19 cellular contexts compared by ENCODE assay signal in the genomic region with DNA sequence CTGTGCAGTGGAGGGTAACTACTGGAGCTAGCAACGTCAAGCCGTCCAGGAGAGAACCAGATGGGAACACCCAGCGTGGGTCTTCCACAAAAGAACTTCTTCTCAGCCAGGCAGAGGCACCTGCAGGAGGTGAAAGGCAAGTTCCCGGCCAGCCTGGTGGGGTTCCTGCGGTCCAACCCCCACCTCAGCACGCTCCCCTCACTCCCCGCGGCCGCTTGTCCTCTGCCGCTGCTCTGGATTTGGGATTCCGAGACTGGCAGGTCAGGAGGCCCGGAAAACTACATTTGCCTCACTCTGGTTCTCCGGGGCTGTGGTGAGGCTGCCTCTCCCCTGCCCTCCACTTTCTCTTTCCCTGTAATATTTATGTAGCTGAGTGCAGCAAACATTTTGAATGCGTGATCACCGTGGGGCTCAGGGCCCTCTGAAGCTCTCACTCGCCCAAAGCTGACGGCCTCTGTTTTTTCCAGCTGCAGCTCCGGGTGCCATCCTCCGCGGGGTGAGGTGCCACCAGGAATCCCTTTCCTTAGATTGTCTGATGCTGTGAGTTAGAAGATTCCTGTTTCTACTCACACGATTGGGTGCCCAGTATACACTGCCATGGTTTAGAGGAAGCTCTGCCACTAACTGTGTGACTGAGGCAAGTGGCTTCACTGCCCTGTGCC.
DNase-seq lines count a peak whose midpoint lies in the region; ATAC-seq and TF ChIP-seq lines count a peak whose summit lies in the region.
"Had no signal": no experiment of that assay in that cellular context is flagged by ENCODE, and none has a peak within 500 bp of the region (broad histone marks: within the 10 kb centered on the region; RNA-seq: fewer than 3 reads in every experiment).

No MANE protein-coding gene starts in this region.

- H3K36me3 Mint-ChIP-seq in activated T-helper 17 cell treated with anti-CD3 and anti-CD28 coated beads, Interleukin-2, amount 50 U/mL, for 72 hours (ENCODE audit: low read depth), result no peaks in the 10 kb centered on the region
- H3K36me3 Mint-ChIP-seq: CD14-positive monocyte had no signal

- no peaks in the 10 kb centered on the region for H3K27me3 ChIP-seq in H7 (ENCODE audit: control insufficient read depth, insufficient read depth, low read length)
- H3K27me3 ChIP-seq in RWPE2 (ENCODE audit: insufficient read depth, poor library complexity, severe bottlenecking), result peaks cover 19% of the 10 kb centered on the region
- peaks cover 0 to 88% (median 10%) of the 10 kb centered on the region in 7 donors for H3K27me3 ChIP-seq in spleen (replicated peaks in 1 of 7)
- H3K27me3 ChIP-seq: Peyer's patch had no signal

- H3K36me3 ChIP-seq in H7 (replicated peaks; ENCODE audit: control insufficient read depth, insufficient read depth, low read length) (no peaks in the 10 kb centered on the region), RWPE2 (ENCODE audit: low read depth) (no peaks in the 10 kb centered on the region), spleen (no peaks in the 10 kb centered on the region)
- H3K36me3 ChIP-seq: Peyer's patch had no signal

- ATAC-seq in RWPE2 (ENCODE audit: low read depth) (no peak), HG03460 (IDR thresholded peaks at IDR 0.05; ENCODE audit: unreplicated experiment) (no peak)
- no peak for ATAC-seq in activated T-helper 17 cell treated with anti-CD3 and anti-CD28 coated beads, Interleukin-2, amount 50 U/mL, for 72 hours (replicated peaks)

- DNase-seq in H7 (peak; percentile 60), RWPE2 (ENCODE audit: low spot score) (peak; percentile 23), mesenteric fat pad (ENCODE audit: low spot score) (peak; percentile 81), spleen (peak; percentile 44), COR-L47 (lab: John Stamatoyannopoulos, UW) (no peak)
- DNase-seq: AML-193, GF-D8, HCEC 1CT, NCI-H1048, NCI-H1436 treated with DMSO at 0.1 percent for 48 hours, NCI-H2029 treated with DMSO at 0.1 percent for 48 hours, NCI-H2171 treated with DMSO at 0.1 percent for 48 hours, NCI-H510A, Right ventricle myocardium superior had no signal

- intact Hi-C loops in spleen (cut with DNase I; ENCODE audit: low total_unique reads), result no loop called here

- no peak overlapping the region for H3K27ac ChIP-seq in RWPE2 (ENCODE audit: poor library complexity, severe bottlenecking)
- H3K27ac ChIP-seq in spleen, result no peak overlapping the region
- H3K27ac ChIP-seq: KMS-11, Peyer's patch had no signal

- no peak overlapping the region for H3K4me3 Mint-ChIP-seq in activated T-helper 17 cell treated with anti-CD3 and anti-CD28 coated beads, Interleukin-2, amount 50 U/mL, for 72 hours
- H3K4me3 Mint-ChIP-seq: CD14-positive monocyte had no signal

- H3K9me3 ChIP-seq in RWPE2 (ENCODE audit: severe bottlenecking) (no peaks in the 10 kb centered on the region), spleen (no peaks in the 10 kb centered on the region)
- H3K9me3 ChIP-seq: Peyer's patch had no signal

- H3K4me1 ChIP-seq in RWPE2 (ENCODE audit: insufficient read depth, poor library complexity, severe bottlenecking), result no peaks in the 10 kb centered on the region
- no peaks in the 10 kb centered on the region for H3K4me1 ChIP-seq in spleen
- H3K4me1 ChIP-seq: Peyer's patch had no signal

- H3K4me1 Mint-ChIP-seq in activated T-helper 17 cell treated with anti-CD3 and anti-CD28 coated beads, Interleukin-2, amount 50 U/mL, for 72 hours, result no peaks in the 10 kb centered on the region
- H3K4me1 Mint-ChIP-seq: CD14-positive monocyte had no signal

- H3K27ac Mint-ChIP-seq in activated T-helper 17 cell treated with anti-CD3 and anti-CD28 coated beads, Interleukin-2, amount 50 U/mL, for 72 hours, result no peak overlapping the region
- H3K27ac Mint-ChIP-seq: CD14-positive monocyte had no signal

- peaks cover 36% of the 10 kb centered on the region for H3K27me3 Mint-ChIP-seq in activated T-helper 17 cell treated with anti-CD3 and anti-CD28 coated beads, Interleukin-2, amount 50 U/mL, for 72 hours

- TF ChIP-seq CTCF in RWPE2 (IDR thresholded peaks at IDR 0.05; ENCODE audit: poor library complexity, severe bottlenecking) (no peak), spleen (IDR thresholded peaks at IDR 0.05 in 8 of 11, conservative IDR thresholded peaks at IDR 0.05 in 3 of 11) (no peak)

- TF ChIP-seq POLR2A in spleen (IDR thresholded peaks at IDR 0.05), result no peak

- no peaks in the 10 kb centered on the region for H3K9me3 Mint-ChIP-seq in activated T-helper 17 cell treated with anti-CD3 and anti-CD28 coated beads, Interleukin-2, amount 50 U/mL, for 72 hours
- H3K9me3 Mint-ChIP-seq: CD14-positive monocyte had no signal

- H3K4me3 ChIP-seq in H7 (ENCODE audit: insufficient read depth, low read depth, low read length) (no peak overlapping the region), RWPE2 (ENCODE audit: severe bottlenecking) (no peak overlapping the region), spleen (no peak overlapping the region)
- H3K4me3 ChIP-seq: Peyer's patch had no signal

- WGBS in spleen, 5 donors, result 78 to 85% (median 78%) methylated on average over 20 to 21 of the region's 21 CpGs
